In the genomic region with DNA sequence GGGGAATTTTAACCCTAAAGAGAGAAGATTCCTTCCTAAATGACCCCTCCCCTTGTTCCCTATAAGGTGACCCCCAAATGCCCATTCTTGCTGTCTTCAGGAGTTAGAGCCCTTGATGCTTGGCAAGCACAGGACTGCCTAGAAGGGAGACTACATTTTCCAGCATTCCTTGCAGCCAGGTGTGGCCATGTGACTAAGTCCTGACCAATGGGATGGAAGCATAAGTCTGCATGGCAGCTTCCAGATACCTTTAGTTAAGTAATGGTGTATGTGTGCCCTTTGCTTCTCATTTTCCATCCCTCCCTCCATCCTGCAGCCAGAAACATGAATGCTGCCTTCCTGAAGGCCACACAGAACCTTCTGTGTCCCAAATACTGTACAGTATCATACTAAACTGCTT, we compare ENCODE assay signal across 8 cellular contexts. TPM values are rescaled to one million over a fixed set of nuclear protein-coding genes. Genes with fewer than 3 reads are reported as not detected.
A peak's percentile ranks its signal among the peaks of the same experiment; 100 is the strongest.
DNase-seq lines count a peak whose midpoint lies in the region; ATAC-seq and TF ChIP-seq lines count a peak whose summit lies in the region.

No MANE protein-coding gene starts in this region.

- H3K27ac ChIP-seq in BLaER1 treated with 17β-estradiol and CSF1 and Interleukin-3, amounts not matched to agents 10 nM and 100 nM, result 0 out of 22 replicates have a peak overlapping the region, but pooled peaks of 1 of the 11 experiments have one; percentile 1
- H3K27ac ChIP-seq in transverse colon, result no peak overlapping the region

- TF ChIP-seq EP300 in transverse colon (IDR thresholded peaks at IDR 0.05; ENCODE audit: low read depth), result no peak

- in situ Hi-C loops in transverse colon (cut with MboI; ENCODE audit: low pct_ligation_motif_present in 1 of 4, low pct_unique_long_range_greater_than_20kb in 1 of 4, low sequenced_read_pairs in 3 of 4), result loop anchor here in 2 of 4 donors (25.0 kb wide), 2 partner anchors 112 to 362 kb away; no protein-coding TSS in a partner anchor

- peaks cover 23 to 59% (median 53%) of the 10 kb centered on the region in 10 experiments for H3K4me1 ChIP-seq in BLaER1 treated with 17β-estradiol and CSF1 and Interleukin-3, amounts not matched to agents 10 nM and 100 nM
- peaks cover 0 to 4% (median under 1%) of the 10 kb centered on the region in 4 donors for H3K4me1 ChIP-seq in transverse colon

- H3K27me3 ChIP-seq in BLaER1 treated with 17β-estradiol and CSF1 and Interleukin-3, amounts not matched to agents 10 nM and 100 nM, result peaks cover 4 to 16% (median 11%) of the 10 kb centered on the region in 11 experiments
- H3K27me3 ChIP-seq in transverse colon, result no peaks in the 10 kb centered on the region

- ATAC-seq in GM19463 (IDR thresholded peaks at IDR 0.05; ENCODE audit: unreplicated experiment), result peak; percentile 58
- no peak for ATAC-seq in HG03039 (IDR thresholded peaks at IDR 0.05; ENCODE audit: unreplicated experiment)

- no peaks in the 10 kb centered on the region for H4K20me1 ChIP-seq in BLaER1 treated with 17β-estradiol and CSF1 and Interleukin-3, amounts not matched to agents 10 nM and 100 nM

- intact Hi-C loops in transverse colon (cut with DNase I; ENCODE audit: low total_unique reads), result no loop called here

- no peaks in the 10 kb centered on the region for H3K9me3 ChIP-seq in BLaER1 treated with 17β-estradiol and CSF1 and Interleukin-3, amounts not matched to agents 10 nM and 100 nM (replicated peaks in 1 of 11)
- no peaks in the 10 kb centered on the region for H3K9me3 ChIP-seq in transverse colon

- H3K36me3 ChIP-seq in BLaER1 treated with 17β-estradiol and CSF1 and Interleukin-3, amounts not matched to agents 10 nM and 100 nM, result no peaks in the 10 kb centered on the region
- no peaks in the 10 kb centered on the region for H3K36me3 ChIP-seq in transverse colon

- H3K9ac ChIP-seq in BLaER1 treated with 17β-estradiol and CSF1 and Interleukin-3, amounts not matched to agents 10 nM and 100 nM, result no peak overlapping the region

- H3K4me2 ChIP-seq in BLaER1 treated with 17β-estradiol and CSF1 and Interleukin-3, amounts not matched to agents 10 nM and 100 nM, result peak overlapping the region in 10 of 11 experiments; percentile 43 to 93 (median 84); a peak in 18 of 22 replicates

- TF ChIP-seq CTCF in transverse colon (IDR thresholded peaks at IDR 0.05), result no peak

- DNase-seq in NCI-H2227 treated with DMSO at 0.1 percent for 48 hours (lab: John Stamatoyannopoulos, UW) (peak; percentile 11), dermis blood vessel endothelial cell (peak; percentile 61), UCSD-AML1 (lab: John Stamatoyannopoulos, UW; ENCODE audit: unreplicated experiment) (no peak), transverse colon (no peak), GM03348 (ENCODE audit: low spot score) (no peak)

- no peak overlapping the region for H3K4me3 ChIP-seq in BLaER1 treated with 17β-estradiol and CSF1 and Interleukin-3, amounts not matched to agents 10 nM and 100 nM
- H3K4me3 ChIP-seq in transverse colon, result no peak overlapping the region

- TF ChIP-seq POLR2A in transverse colon (IDR thresholded peaks at IDR 0.05), result no peak

RNA-seq across cellular contexts. Expression of gene BFSP1, which starts 5.5 kb away (rescaled TPM):
- total RNA-seq in dermis blood vessel endothelial cell, result 1.9 and 4.4 TPM in 2 replicates
- total RNA-seq in transverse colon, result under 1 TPM in 3 of 4 donors, not detected in 1; 0.75 to 1.00 (median 0.82) TPM

RNA-seq across cellular contexts. Expression of gene DSTN, which starts 44.2 kb away (rescaled TPM):
- total RNA-seq in dermis blood vessel endothelial cell, result 157 and 236 TPM in 2 replicates
- 100 to 1,000 TPM; 280 to 589 (median 373) TPM for total RNA-seq in transverse colon

Comparison
In these comparisons a context has a peak if more than half of its experiments do, and no peak if none do; other contexts are left out.
1. DNase-seq: peak in NCI-H2227 treated with DMSO at 0.1 percent for 48 hours (single experiment) and dermis blood vessel endothelial cell (single experiment); none in UCSD-AML1 (single experiment), transverse colon (single experiment) and GM03348 (single experiment).